In the genomic region with DNA sequence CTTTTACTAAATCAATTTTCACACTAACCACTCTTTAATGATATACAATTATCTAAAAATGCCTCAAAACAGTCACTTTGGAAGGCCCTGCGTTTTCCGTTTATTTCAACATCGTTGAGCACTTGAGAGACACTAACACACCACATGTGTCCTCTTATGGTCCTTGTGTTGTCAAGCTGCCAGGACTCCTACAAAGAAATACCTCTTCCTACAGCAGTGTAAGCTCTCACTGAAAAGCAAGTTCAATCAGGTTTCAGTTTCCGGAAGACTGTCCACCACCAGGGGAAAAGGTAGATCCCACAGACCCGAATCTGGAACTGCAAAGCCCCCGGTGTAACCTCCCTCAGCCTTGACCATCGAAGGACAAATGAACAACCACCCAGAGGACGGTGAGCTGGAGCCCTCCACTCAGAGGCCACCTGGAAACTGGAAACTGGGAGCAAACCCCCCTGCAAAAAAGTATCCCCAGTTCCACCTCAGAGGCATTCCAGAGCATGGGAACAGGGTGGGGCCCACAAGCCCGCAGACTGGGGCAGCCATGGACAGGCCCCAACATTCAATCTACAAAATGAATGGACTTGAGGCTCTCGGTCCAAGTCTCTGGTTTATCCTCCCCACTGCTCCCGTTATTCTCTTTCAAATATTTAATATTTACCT, we compare ENCODE assay signal across 16 cellular contexts. TPM values are rescaled to one million over a fixed set of nuclear protein-coding genes. Genes with fewer than 3 reads are reported as not detected.
A peak's percentile ranks its signal among the peaks of the same experiment; 100 is the strongest.
DNase-seq lines count a peak whose midpoint lies in the region; ATAC-seq and TF ChIP-seq lines count a peak whose summit lies in the region.
"Had no signal": no experiment of that assay in that cellular context is flagged by ENCODE, and none has a peak within 500 bp of the region (broad histone marks: within the 10 kb centered on the region; RNA-seq: fewer than 3 reads in every experiment).

No MANE protein-coding gene starts in this region.

- no peak for TF ChIP-seq CTCF in glutamatergic neuron (IDR thresholded peaks at IDR 0.05; ENCODE audit: partially characterized antibody, unreplicated experiment)

- no peaks in the 10 kb centered on the region for H3K36me3 Mint-ChIP-seq in glutamatergic neuron (ENCODE audit: unreplicated experiment)
- H3K36me3 Mint-ChIP-seq: activated naive CD8-positive, alpha-beta T cell treated with anti-CD3 and anti-CD28 coated beads for 36 hours; naive thymus-derived CD4-positive, alpha-beta T cell had no signal

- peaks cover 4% of the 10 kb centered on the region for H3K9me3 Mint-ChIP-seq in glutamatergic neuron (ENCODE audit: unreplicated experiment)
- H3K9me3 Mint-ChIP-seq: activated naive CD8-positive, alpha-beta T cell treated with anti-CD3 and anti-CD28 coated beads for 36 hours; naive thymus-derived CD4-positive, alpha-beta T cell had no signal

- DNase-seq in DMS79 (lab: John Stamatoyannopoulos, UW) (peak; percentile 76), NCI-H1694 treated with DMSO at 0.1 percent for 48 hours (lab: John Stamatoyannopoulos, UW) (peak; percentile 74), NCI-H345 treated with DMSO at 0.1 percent for 48 hours (lab: John Stamatoyannopoulos, UW; ENCODE audit: unreplicated experiment) (peak; percentile 75), glutamatergic neuron (no peak), EL (no peak), NCI-H146 (lab: John Stamatoyannopoulos, UW) (no peak)
- DNase-seq in effector CD8-positive, alpha-beta T cell (lab: John Stamatoyannopoulos, UW): no peak
- DNase-seq: activated naive CD8-positive, alpha-beta T cell treated with anti-CD3 and anti-CD28 coated beads for 36 hours; NCI-H1436; stimulated activated CD4-positive, alpha-beta T cell treated with anti-CD3 and anti-CD28 coated beads, Interleukin-2, amount 100 ng/mL, for 48 hours; SW 1271 had no signal

- peak overlapping the region; percentile 33 for H3K27ac Mint-ChIP-seq in glutamatergic neuron (ENCODE audit: unreplicated experiment)
- H3K27ac Mint-ChIP-seq: progenitor cell of endocrine pancreas had no signal

- peaks cover 11% of the 10 kb centered on the region for H3K4me1 Mint-ChIP-seq in glutamatergic neuron (ENCODE audit: low read depth, unreplicated experiment)

- ATAC-seq in HG03095 (IDR thresholded peaks at IDR 0.05; ENCODE audit: unreplicated experiment): no peak
- ATAC-seq: body of pancreas; naive thymus-derived CD4-positive, alpha-beta T cell had no signal

- no peak overlapping the region for H3K4me3 Mint-ChIP-seq in glutamatergic neuron (ENCODE audit: unreplicated experiment)
- H3K4me3 Mint-ChIP-seq: activated naive CD8-positive, alpha-beta T cell treated with anti-CD3 and anti-CD28 coated beads for 36 hours had no signal

- peaks cover 4% of the 10 kb centered on the region for H3K27me3 Mint-ChIP-seq in glutamatergic neuron (ENCODE audit: unreplicated experiment)

RNA-seq across cellular contexts. Expression of gene KCNH2, which starts 37.5 kb away (rescaled TPM):
- total RNA-seq in glutamatergic neuron (ENCODE audit: unreplicated experiment): 73.7 TPM
- total RNA-seq: lung microvascular endothelial cell had no signal

RNA-seq across cellular contexts. Expression of gene NOS3, which starts 50.2 kb away (rescaled TPM):
- 0.86 TPM for total RNA-seq in glutamatergic neuron (ENCODE audit: unreplicated experiment)

Comparison
In these comparisons a context has a peak if more than half of its experiments do, and no peak if none do; other contexts are left out.
1. DNase-seq: peak in DMS79 (single experiment), NCI-H1694 treated with DMSO at 0.1 percent for 48 hours (single experiment) and NCI-H345 treated with DMSO at 0.1 percent for 48 hours (single experiment); none in glutamatergic neuron (single experiment), EL (single experiment), effector CD8-positive, alpha-beta T cell (single experiment) and NCI-H146 (single experiment).